1 cellular context compared by ENCODE assay signal in genomic region chr10:117865945-117866344, GRCh38.
TF ChIP-seq lines count a peak whose summit lies in the region.

No MANE protein-coding gene starts in this region.

TF ChIP-seq in HEK293, 187 proteins besides CTCF, POLR2A, EP300 and RAD21 (continued from another document and continues in another):
- TF ChIP-seq ELK4 (IDR thresholded peaks at IDR 0.05; ENCODE audit: borderline replicate concordance, low read depth, low read length) (no peak), ZNF404 (tag by site-specific recombination; IDR thresholded peaks at IDR 0.05) (no peak), ZNF449 (tag by site-specific recombination; IDR thresholded peaks at IDR 0.05) (no peak), ZNF48 (tag by site-specific recombination; IDR thresholded peaks at IDR 0.05) (no peak), TSHZ1 (tag by site-specific recombination; IDR thresholded peaks at IDR 0.05; ENCODE audit: borderline replicate concordance) (no peak), MEIS1 (CRISPR knock-in tag; IDR thresholded peaks at IDR 0.05; ENCODE audit: borderline replicate concordance) (no peak), ZNF596 (tag by site-specific recombination; IDR thresholded peaks at IDR 0.05) (peak; percentile 68), ZNF654 (tag by site-specific recombination; IDR thresholded peaks at IDR 0.05; ENCODE audit: low read depth) (no peak), ZNF747 (tag by site-specific recombination; IDR thresholded peaks at IDR 0.05) (no peak), KLF10 (tag by site-specific recombination; IDR thresholded peaks at IDR 0.05) (no peak), REPIN1 (tag by site-specific recombination; IDR thresholded peaks at IDR 0.05; ENCODE audit: low read depth) (no peak), ZNF658 (tag by site-specific recombination; IDR thresholded peaks at IDR 0.05) (no peak), KLF7 (tag by site-specific recombination; IDR thresholded peaks at IDR 0.05; ENCODE audit: borderline replicate concordance) (no peak), ZNF558 (tag by site-specific recombination; IDR thresholded peaks at IDR 0.05) (peak; percentile 30; the same call in 1 of the 2 replicates), KLF17 (tag by site-specific recombination; IDR thresholded peaks at IDR 0.05) (no peak), ZNF610 (tag by site-specific recombination; IDR thresholded peaks at IDR 0.05; ENCODE audit: borderline replicate concordance) (no peak), SETDB1 (IDR thresholded peaks at IDR 0.05; ENCODE audit: insufficient read length, low read length) (no peak), ZBTB10 (tag by site-specific recombination; IDR thresholded peaks at IDR 0.05) (0 out of 2 replicates have a peak, but pooled peaks have one; percentile 34), SP2 (tag by site-specific recombination; IDR thresholded peaks at IDR 0.05) (no peak), ZNF488 (tag by site-specific recombination; IDR thresholded peaks at IDR 0.05) (no peak), ZNF211 (tag by site-specific recombination; IDR thresholded peaks at IDR 0.05; ENCODE audit: low read depth) (no peak), PATZ1 (tag by site-specific recombination; IDR thresholded peaks at IDR 0.05) (peak; percentile 58; the same call in 1 of the 2 replicates), ZNF660 (tag by site-specific recombination; IDR thresholded peaks at IDR 0.05) (peak; percentile 48; the same call in 1 of the 2 replicates), ZNF621 (tag by site-specific recombination; IDR thresholded peaks at IDR 0.05) (no peak), ZNF561 (tag by site-specific recombination; IDR thresholded peaks at IDR 0.05; ENCODE audit: borderline replicate concordance) (no peak), ZNF580 (tag by site-specific recombination; IDR thresholded peaks at IDR 0.05) (peak; percentile 52; the same call in 1 of the 2 replicates), ZNF202 (tag by site-specific recombination; IDR thresholded peaks at IDR 0.05; ENCODE audit: borderline replicate concordance) (no peak), ZNF155 (tag by site-specific recombination; IDR thresholded peaks at IDR 0.05) (no peak), BCL6B (tag by site-specific recombination; IDR thresholded peaks at IDR 0.05) (peak; percentile 53), ZBTB11 (tag by site-specific recombination; conservative IDR thresholded peaks at IDR 0.05; ENCODE audit: low read depth) (no peak), YY1 (tag by site-specific recombination; IDR thresholded peaks at IDR 0.05) (no peak)
